In genomic region chr9:113011911-113012381, GRCh38 we compare ENCODE assay signal across 1 cellular context.
A peak's percentile ranks its signal among the peaks of the same experiment; 100 is the strongest.
TF ChIP-seq lines count a peak whose summit lies in the region.

Gene ZNF883 (minus strand): TSS chr9:113012192.

TF ChIP-seq in HepG2, 621 proteins besides CTCF, POLR2A, EP300 and RAD21 (continued from another document and continues in another):
- TF ChIP-seq, protein P1, sequence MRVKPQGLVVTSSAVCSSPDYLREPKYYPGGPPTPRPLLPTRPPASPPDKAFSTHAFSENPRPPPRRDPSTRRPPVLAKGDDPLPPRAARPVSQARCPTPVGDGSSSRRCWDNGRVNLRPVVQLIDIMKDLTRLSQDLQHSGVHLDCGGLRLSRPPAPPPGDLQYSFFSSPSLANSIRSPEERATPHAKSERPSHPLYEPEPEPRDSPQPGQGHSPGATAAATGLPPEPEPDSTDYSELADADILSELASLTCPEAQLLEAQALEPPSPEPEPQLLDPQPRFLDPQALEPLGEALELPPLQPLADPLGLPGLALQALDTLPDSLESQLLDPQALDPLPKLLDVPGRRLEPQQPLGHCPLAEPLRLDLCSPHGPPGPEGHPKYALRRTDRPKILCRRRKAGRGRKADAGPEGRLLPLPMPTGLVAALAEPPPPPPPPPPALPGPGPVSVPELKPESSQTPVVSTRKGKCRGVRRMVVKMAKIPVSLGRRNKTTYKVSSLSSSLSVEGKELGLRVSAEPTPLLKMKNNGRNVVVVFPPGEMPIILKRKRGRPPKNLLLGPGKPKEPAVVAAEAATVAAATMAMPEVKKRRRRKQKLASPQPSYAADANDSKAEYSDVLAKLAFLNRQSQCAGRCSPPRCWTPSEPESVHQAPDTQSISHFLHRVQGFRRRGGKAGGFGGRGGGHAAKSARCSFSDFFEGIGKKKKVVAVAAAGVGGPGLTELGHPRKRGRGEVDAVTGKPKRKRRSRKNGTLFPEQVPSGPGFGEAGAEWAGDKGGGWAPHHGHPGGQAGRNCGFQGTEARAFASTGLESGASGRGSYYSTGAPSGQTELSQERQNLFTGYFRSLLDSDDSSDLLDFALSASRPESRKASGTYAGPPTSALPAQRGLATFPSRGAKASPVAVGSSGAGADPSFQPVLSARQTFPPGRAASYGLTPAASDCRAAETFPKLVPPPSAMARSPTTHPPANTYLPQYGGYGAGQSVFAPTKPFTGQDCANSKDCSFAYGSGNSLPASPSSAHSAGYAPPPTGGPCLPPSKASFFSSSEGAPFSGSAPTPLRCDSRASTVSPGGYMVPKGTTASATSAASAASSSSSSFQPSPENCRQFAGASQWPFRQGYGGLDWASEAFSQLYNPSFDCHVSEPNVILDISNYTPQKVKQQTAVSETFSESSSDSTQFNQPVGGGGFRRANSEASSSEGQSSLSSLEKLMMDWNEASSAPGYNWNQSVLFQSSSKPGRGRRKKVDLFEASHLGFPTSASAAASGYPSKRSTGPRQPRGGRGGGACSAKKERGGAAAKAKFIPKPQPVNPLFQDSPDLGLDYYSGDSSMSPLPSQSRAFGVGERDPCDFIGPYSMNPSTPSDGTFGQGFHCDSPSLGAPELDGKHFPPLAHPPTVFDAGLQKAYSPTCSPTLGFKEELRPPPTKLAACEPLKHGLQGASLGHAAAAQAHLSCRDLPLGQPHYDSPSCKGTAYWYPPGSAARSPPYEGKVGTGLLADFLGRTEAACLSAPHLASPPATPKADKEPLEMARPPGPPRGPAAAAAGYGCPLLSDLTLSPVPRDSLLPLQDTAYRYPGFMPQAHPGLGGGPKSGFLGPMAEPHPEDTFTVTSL (CRISPR knock-in tag; IDR thresholded peaks at IDR 0.05; ENCODE audit: borderline replicate concordance), result no peak
- TF ChIP-seq PRDM4 (CRISPR knock-in tag; IDR thresholded peaks at IDR 0.05; ENCODE audit: borderline replicate concordance) (no peak), ZNF501 (CRISPR knock-in tag; IDR thresholded peaks at IDR 0.05) (peak; percentile 64; the same call in 1 of the 2 replicates), PAF1 (CRISPR knock-in tag; IDR thresholded peaks at IDR 0.05) (no peak), ZNF703 (CRISPR knock-in tag; IDR thresholded peaks at IDR 0.05; ENCODE audit: borderline replicate concordance) (no peak), ZC3H13 (CRISPR knock-in tag; IDR thresholded peaks at IDR 0.05) (no peak), HOXA3 (CRISPR knock-in tag; IDR thresholded peaks at IDR 0.05) (peak; percentile 65; the same call in 1 of the 2 replicates), AGO1 (IDR thresholded peaks at IDR 0.05; ENCODE audit: low read depth, low read length, poor library complexity, severe bottlenecking) (no peak), SNAPC2 (CRISPR knock-in tag; IDR thresholded peaks at IDR 0.05) (no peak), ZNF20 (CRISPR knock-in tag; IDR thresholded peaks at IDR 0.05) (no peak), ZNF350 (CRISPR knock-in tag; IDR thresholded peaks at IDR 0.05; ENCODE audit: borderline replicate concordance, low read depth) (peak; percentile 59; the same call in 1 of the 2 replicates), FOXM1 (CRISPR knock-in tag; IDR thresholded peaks at IDR 0.05) (no peak), GATA4 (IDR thresholded peaks at IDR 0.05; ENCODE audit: borderline replicate concordance, low read depth) (no peak; the same call in 1 of the 2 replicates), ZNF766 (CRISPR knock-in tag; IDR thresholded peaks at IDR 0.05; ENCODE audit: borderline replicate concordance) (no peak), ATAD3A (CRISPR knock-in tag; IDR thresholded peaks at IDR 0.05) (no peak), SIN3B (IDR thresholded peaks at IDR 0.05; ENCODE audit: low read length) (no peak), ZNF33B (CRISPR knock-in tag; IDR thresholded peaks at IDR 0.05) (peak; percentile 44; the same call in 1 of the 2 replicates), ZNF546 (CRISPR knock-in tag; conservative IDR thresholded peaks at IDR 0.05) (no peak), TRIM22 (IDR thresholded peaks at IDR 0.05) (no peak), GABPB1 (CRISPR knock-in tag; IDR thresholded peaks at IDR 0.05) (peak; percentile 85), ZNF597 (CRISPR knock-in tag; IDR thresholded peaks at IDR 0.05) (no peak), ZNF660 (CRISPR knock-in tag; IDR thresholded peaks at IDR 0.05; ENCODE audit: borderline replicate concordance, low read depth) (no peak), POLR2AphosphoS5 (IDR thresholded peaks at IDR 0.05; ENCODE audit: low read depth, low read length) (peak; percentile 60; the same call in 1 of the 2 replicates), SP140L (CRISPR knock-in tag; IDR thresholded peaks at IDR 0.05; ENCODE audit: borderline replicate concordance) (no peak), LCORL (IDR thresholded peaks at IDR 0.05) (no peak), LCORL (CRISPR knock-in tag; IDR thresholded peaks at IDR 0.05) (0 out of 2 replicates have a peak, but pooled peaks have one; percentile 21), GTF3A (CRISPR knock-in tag; conservative IDR thresholded peaks at IDR 0.05) (no peak), ZSCAN30 (CRISPR knock-in tag; IDR thresholded peaks at IDR 0.05) (no peak), ZNF263 (CRISPR knock-in tag; IDR thresholded peaks at IDR 0.05) (no peak), ZNF367 (CRISPR knock-in tag; IDR thresholded peaks at IDR 0.05; ENCODE audit: borderline replicate concordance) (no peak), KAT7 (CRISPR knock-in tag; IDR thresholded peaks at IDR 0.05; ENCODE audit: borderline replicate concordance) (no peak), REST (IDR thresholded peaks at IDR 0.05; ENCODE audit: borderline replicate concordance in 1 of 2, low read depth in 1 of 2, low read length in 2 of 2) (no peak), ZNF101 (CRISPR knock-in tag; IDR thresholded peaks at IDR 0.05; ENCODE audit: borderline replicate concordance, low read depth) (no peak), ZNF432 (CRISPR knock-in tag; IDR thresholded peaks at IDR 0.05; ENCODE audit: borderline replicate concordance) (no peak), ZNF354B (CRISPR knock-in tag; IDR thresholded peaks at IDR 0.05) (no peak), ZNF839 (CRISPR knock-in tag; IDR thresholded peaks at IDR 0.05; ENCODE audit: borderline replicate concordance) (no peak), ZFP82 (CRISPR knock-in tag; IDR thresholded peaks at IDR 0.05; ENCODE audit: borderline replicate concordance) (no peak), DMAP1 (CRISPR knock-in tag; IDR thresholded peaks at IDR 0.05) (0 out of 2 replicates have a peak, but pooled peaks have one; percentile 34), ZNF841 (CRISPR knock-in tag; IDR thresholded peaks at IDR 0.05; ENCODE audit: borderline replicate concordance) (no peak), CBX2 (IDR thresholded peaks at IDR 0.05; ENCODE audit: low read depth, low read length) (no peak), CBX2 (CRISPR knock-in tag; IDR thresholded peaks at IDR 0.05; ENCODE audit: low read depth) (no peak), ZNF446 (CRISPR knock-in tag; IDR thresholded peaks at IDR 0.05) (no peak), ZSCAN31 (CRISPR knock-in tag; IDR thresholded peaks at IDR 0.05; ENCODE audit: low read depth) (no peak), ZNF850 (CRISPR knock-in tag; conservative IDR thresholded peaks at IDR 0.05) (no peak), ZNF629 (CRISPR knock-in tag; conservative IDR thresholded peaks at IDR 0.05) (no peak), ZNF775 (CRISPR knock-in tag; IDR thresholded peaks at IDR 0.05; ENCODE audit: borderline replicate concordance) (no peak), MTF2 (CRISPR knock-in tag; IDR thresholded peaks at IDR 0.05; ENCODE audit: borderline replicate concordance) (no peak), ZNF652 (CRISPR knock-in tag; IDR thresholded peaks at IDR 0.05; ENCODE audit: borderline replicate concordance, low read depth) (no peak)
- TF ChIP-seq, protein P2, sequence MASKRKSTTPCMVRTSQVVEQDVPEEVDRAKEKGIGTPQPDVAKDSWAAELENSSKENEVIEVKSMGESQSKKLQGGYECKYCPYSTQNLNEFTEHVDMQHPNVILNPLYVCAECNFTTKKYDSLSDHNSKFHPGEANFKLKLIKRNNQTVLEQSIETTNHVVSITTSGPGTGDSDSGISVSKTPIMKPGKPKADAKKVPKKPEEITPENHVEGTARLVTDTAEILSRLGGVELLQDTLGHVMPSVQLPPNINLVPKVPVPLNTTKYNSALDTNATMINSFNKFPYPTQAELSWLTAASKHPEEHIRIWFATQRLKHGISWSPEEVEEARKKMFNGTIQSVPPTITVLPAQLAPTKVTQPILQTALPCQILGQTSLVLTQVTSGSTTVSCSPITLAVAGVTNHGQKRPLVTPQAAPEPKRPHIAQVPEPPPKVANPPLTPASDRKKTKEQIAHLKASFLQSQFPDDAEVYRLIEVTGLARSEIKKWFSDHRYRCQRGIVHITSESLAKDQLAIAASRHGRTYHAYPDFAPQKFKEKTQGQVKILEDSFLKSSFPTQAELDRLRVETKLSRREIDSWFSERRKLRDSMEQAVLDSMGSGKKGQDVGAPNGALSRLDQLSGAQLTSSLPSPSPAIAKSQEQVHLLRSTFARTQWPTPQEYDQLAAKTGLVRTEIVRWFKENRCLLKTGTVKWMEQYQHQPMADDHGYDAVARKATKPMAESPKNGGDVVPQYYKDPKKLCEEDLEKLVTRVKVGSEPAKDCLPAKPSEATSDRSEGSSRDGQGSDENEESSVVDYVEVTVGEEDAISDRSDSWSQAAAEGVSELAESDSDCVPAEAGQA (IDR thresholded peaks at IDR 0.05; ENCODE audit: low read depth), result no peak
- TF ChIP-seq, protein P2 (CRISPR knock-in tag; IDR thresholded peaks at IDR 0.05; ENCODE audit: borderline replicate concordance), result no peak
